ENCODE assay signal across 12 cellular contexts in the genomic region with DNA sequence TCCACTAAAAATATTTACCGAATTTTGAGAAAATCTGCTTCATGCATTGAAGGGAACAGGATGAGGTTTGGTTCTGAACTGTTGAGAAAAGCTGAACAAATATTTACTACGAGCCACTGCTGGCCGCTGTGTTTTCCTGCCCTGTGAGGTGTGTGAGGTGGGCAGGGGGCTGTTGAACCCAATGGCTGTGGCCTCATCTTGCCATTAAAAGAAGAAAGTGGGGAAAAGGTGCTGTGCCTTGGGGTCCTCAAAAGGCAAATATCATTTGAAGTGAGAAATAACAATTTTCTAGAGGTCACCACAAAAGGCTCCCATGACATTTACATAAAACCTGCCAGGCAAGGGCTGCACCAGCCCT. TPM values are rescaled to one million over a fixed set of nuclear protein-coding genes. Genes with fewer than 3 reads are reported as not detected.
"Had no signal": no experiment of that assay in that cellular context is flagged by ENCODE, and none has a peak within 500 bp of the region (broad histone marks: within the 10 kb centered on the region; RNA-seq: fewer than 3 reads in every experiment).

No MANE protein-coding gene starts in this region.

- H3K27me3 ChIP-seq: thyroid gland had no signal

- H3K27ac ChIP-seq: thyroid gland had no signal

- DNase-seq: activated T-cell treated with anti-CD3 and anti-CD28 coated beads, Interleukin-2, amount 50 U/mL, for 24 hours; mesenchymal stem cell; SW 1271; thyroid gland had no signal

- H3K9me3 Mint-ChIP-seq: activated T-cell treated with anti-CD3 and anti-CD28 coated beads, Interleukin-2, amount 50 U/mL, for 24 hours; nephron had no signal

- H3K36me3 ChIP-seq: thyroid gland had no signal

- ATAC-seq: activated CD4-positive, alpha-beta T cell treated with anti-CD3 and anti-CD28 coated beads for 36 hours; left ventricle myocardium superior had no signal

- H3K4me3 ChIP-seq: thyroid gland had no signal

- FAIRE-seq: colon, endothelial cell of umbilical vein, frontal cortex, keratinocyte, urothelium cell line had no signal

- H3K27ac Mint-ChIP-seq: activated CD4-positive, alpha-beta T cell treated with anti-CD3 and anti-CD28 coated beads for 36 hours; activated T-cell treated with anti-CD3 and anti-CD28 coated beads, Interleukin-2, amount 50 U/mL, for 24 hours; nephron had no signal

- H3K4me3 Mint-ChIP-seq: activated CD4-positive, alpha-beta T cell treated with anti-CD3 and anti-CD28 coated beads for 36 hours; activated T-cell treated with anti-CD3 and anti-CD28 coated beads, Interleukin-2, amount 50 U/mL, for 24 hours; nephron had no signal

- H3K9me3 ChIP-seq: thyroid gland had no signal

RNA-seq across cellular contexts. Expression of a gene that starts 44.7 kb away (rescaled TPM):
- polyA plus RNA-seq: keratinocyte had no signal
